ENCODE assay signal across 20 cellular contexts in genomic region chr17:69524854-69525253, GRCh38.
DNase-seq lines count a peak whose midpoint lies in the region; ATAC-seq and TF ChIP-seq lines count a peak whose summit lies in the region.
"Had no signal": no experiment of that assay in that cellular context is flagged by ENCODE, and none has a peak within 500 bp of the region (broad histone marks: within the 10 kb centered on the region; RNA-seq: fewer than 3 reads in every experiment).

No MANE protein-coding gene starts in this region.

- ATAC-seq in upper lobe of right lung: no peak
- ATAC-seq: activated CD8-positive, alpha-beta memory T cell treated with anti-CD3 and anti-CD28 coated beads, Interleukin-2, amount 10 ng/mL, durations not matched to agents 7 days and 5 days; lower lobe of right lung; stimulated activated naive B cell treated with anti-CD40 and anti-IgM and Interleukin-4, amounts not matched to agents 10 μg/mL and 1 μg/mL and 100 μg/mL, for 72 hours had no signal

- DNase-seq in BE2C: no peak
- peak; percentile 6 for DNase-seq in OCI-M1 (lab: John Stamatoyannopoulos, UW)
- DNase-seq in foreskin fibroblast: peak in 1 of 2 donors; percentile 29
- no peak for DNase-seq in upper lobe of right lung
- DNase-seq in cerebellar cortex (ENCODE audit: low spot score): no peak
- DNase-seq in stimulated activated CD4-positive, alpha-beta T cell treated with anti-CD3 and anti-CD28 coated beads, Interleukin-4, amount 100 ng/mL, for 1 hour: no peak
- DNase-seq in stimulated activated CD4-positive, alpha-beta T cell treated with anti-CD3 and anti-CD28 coated beads, Interleukin-15, amount 100 ng/mL, for 24 hours: no peak
- DNase-seq: activated CD4-positive, CD25-positive, alpha-beta regulatory T cell treated with anti-CD3 and anti-CD28 coated beads, Interleukin-2, amount 50 U/mL, for 72 hours; activated CD8-positive, alpha-beta memory T cell treated with anti-CD3 and anti-CD28 coated beads, Interleukin-2, amount 10 ng/mL, durations not matched to agents 7 days and 5 days; activated effector memory CD4-positive, alpha-beta T cell treated with Interleukin-2 at 50 U/mL for 16 hours; GM23248; lower lobe of right lung; naive B cell; stimulated activated naive B cell treated with anti-CD40 and anti-IgM and Interleukin-4, amounts not matched to agents 10 μg/mL and 1 μg/mL and 100 μg/mL, for 72 hours; T-helper 2 cell; trophoblast cell had no signal

- intact Hi-C loops in upper lobe of right lung (cut with DNase I): loop anchor here (10.0 kb wide), 1 partner anchor 190 kb away; no protein-coding TSS in a partner anchor

- H3K27me3 ChIP-seq in BE2C (no peaks in the 10 kb centered on the region), upper lobe of right lung (no peaks in the 10 kb centered on the region)

- no peaks in the 10 kb centered on the region for H3K4me1 ChIP-seq in BE2C
- no peaks in the 10 kb centered on the region for H3K4me1 ChIP-seq in upper lobe of right lung
- H3K4me1 ChIP-seq: lower lobe of right lung, parathyroid adenoma had no signal

- H3K9me3 ChIP-seq in BE2C (no peaks in the 10 kb centered on the region), upper lobe of right lung (no peaks in the 10 kb centered on the region)
- H3K9me3 ChIP-seq: lower lobe of right lung had no signal

- H3K4me3 ChIP-seq in BE2C (ENCODE audit: low read depth, low read length): no peak overlapping the region
- no peak overlapping the region for H3K4me3 ChIP-seq in foreskin fibroblast (ENCODE audit: low read depth in 1 of 2, low read length in 2 of 2)
- H3K4me3 ChIP-seq in upper lobe of right lung: no peak overlapping the region
- H3K4me3 ChIP-seq: GM23248, lower lobe of right lung, smooth muscle cell had no signal

- H3K27ac ChIP-seq in upper lobe of right lung: no peak overlapping the region
- H3K27ac ChIP-seq: GM23248, HL-60, lower lobe of right lung, parathyroid adenoma had no signal

- H3K36me3 ChIP-seq in BE2C: no peaks in the 10 kb centered on the region
- peaks cover 15% of the 10 kb centered on the region for H3K36me3 ChIP-seq in upper lobe of right lung

- peak; percentile 13; the same call in 1 of the 2 replicates for TF ChIP-seq CTCF in BE2C (IDR thresholded peaks at IDR 0.05; ENCODE audit: low read depth, low read length)
- TF ChIP-seq CTCF in GM12872 (IDR thresholded peaks at IDR 0.05; ENCODE audit: insufficient read depth, low read depth, low read length): 0 out of 3 replicates have a peak, but pooled peaks have one; percentile 17
- TF ChIP-seq CTCF in foreskin fibroblast (IDR thresholded peaks at IDR 0.05; ENCODE audit: low read depth, low read length): peak; percentile 17
- TF ChIP-seq CTCF in upper lobe of right lung (IDR thresholded peaks at IDR 0.05): no peak
